8 cellular contexts compared by ENCODE assay signal in the genomic region with DNA sequence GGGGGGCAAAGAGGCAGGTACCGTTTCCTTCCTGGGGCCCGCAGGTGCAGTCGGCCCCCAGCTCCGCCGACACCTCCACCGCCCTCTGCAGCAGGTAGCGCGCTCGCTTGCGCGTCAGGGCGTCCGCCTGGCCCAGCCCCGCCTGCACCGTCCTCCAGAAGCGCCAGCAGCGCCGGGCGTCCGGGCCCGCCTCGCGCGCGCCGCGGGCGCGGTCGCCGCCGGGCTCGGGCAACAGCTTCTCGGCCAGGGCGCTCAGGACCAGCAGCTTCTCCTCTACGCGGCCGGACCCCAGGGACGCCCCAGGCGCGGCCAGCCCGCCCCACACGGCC. TPM values are rescaled to one million over a fixed set of nuclear protein-coding genes. Genes with fewer than 3 reads are reported as not detected.
DNase-seq lines count a peak whose midpoint lies in the region; ATAC-seq and TF ChIP-seq lines count a peak whose summit lies in the region.

No MANE protein-coding gene starts in this region.

- peak overlapping the region; percentile 82 for H3K4me3 Mint-ChIP-seq in activated CD4-positive, alpha-beta T cell treated with anti-CD3 and anti-CD28 coated beads for 36 hours
- H3K4me3 Mint-ChIP-seq in mesothelial cell of epicardium: peak overlapping the region; percentile 78

- intact Hi-C loops in activated CD4-positive, alpha-beta T cell treated with anti-CD3 and anti-CD28 coated beads for 36 hours (cut with DNase I, micrococcal nuclease): loop anchor here (1.0 to 5.0 kb wide), 7 partner anchors 105 to 1027 kb away; a partner anchor contains a TSS

- no peak for TF ChIP-seq CTCF in mesothelial cell of epicardium (IDR thresholded peaks at IDR 0.05; ENCODE audit: unreplicated experiment)

- peak; percentile 64 for ATAC-seq in HG02798 (IDR thresholded peaks at IDR 0.05; ENCODE audit: poor library complexity, unreplicated experiment)
- ATAC-seq in activated CD4-positive, alpha-beta T cell treated with anti-CD3 and anti-CD28 coated beads for 36 hours: peak; percentile 73

- peaks cover 9% of the 10 kb centered on the region for H3K36me3 Mint-ChIP-seq in activated CD4-positive, alpha-beta T cell treated with anti-CD3 and anti-CD28 coated beads for 36 hours (ENCODE audit: low read depth)
- peaks cover 4% of the 10 kb centered on the region for H3K36me3 Mint-ChIP-seq in mesothelial cell of epicardium

- CTCF ChIA-PET in activated CD4-positive, alpha-beta T cell treated with anti-CD3 and anti-CD28 coated beads for 36 hours (lab: Charles Lee): interaction anchor here (0.7 to 1.8 kb wide), 2 partner anchors 612 to 625 kb away, joined by 3 to 7 read pairs; no protein-coding TSS in a partner anchor

- H3K9me3 Mint-ChIP-seq in activated CD4-positive, alpha-beta T cell treated with anti-CD3 and anti-CD28 coated beads for 36 hours (ENCODE audit: low read depth): no peaks in the 10 kb centered on the region
- no peaks in the 10 kb centered on the region for H3K9me3 Mint-ChIP-seq in mesothelial cell of epicardium

- H3K27ac Mint-ChIP-seq in activated CD4-positive, alpha-beta T cell treated with anti-CD3 and anti-CD28 coated beads for 36 hours: peak overlapping the region; percentile 80
- H3K27ac Mint-ChIP-seq in mesothelial cell of epicardium: no peak overlapping the region

- DNase-seq in NCI-H2196 (lab: John Stamatoyannopoulos, UW; ENCODE audit: unreplicated experiment) (peak; percentile 56), NCI-H2196 treated with DMSO at 0.1 percent for 48 hours (lab: John Stamatoyannopoulos, UW; ENCODE audit: unreplicated experiment) (no peak), NCI-H146 (lab: John Stamatoyannopoulos, UW) (peak; percentile 78), dermis blood vessel endothelial cell (peak; percentile 61), mesothelial cell of epicardium (ENCODE audit: low spot score in 2 of 2, unreplicated experiment in 2 of 2) (peak; percentile 35 to 69)
- peak; percentile 84 for DNase-seq in activated CD4-positive, alpha-beta T cell treated with anti-CD3 and anti-CD28 coated beads for 36 hours
- DNase-seq in stimulated activated CD8-positive, alpha-beta memory T cell treated with anti-CD3 and anti-CD28 coated beads, Interleukin-2, amount 100 ng/mL, for 1 hour (ENCODE audit: low read depth in 2 of 2): peak; percentile 49 to 50

- H3K27me3 Mint-ChIP-seq in activated CD4-positive, alpha-beta T cell treated with anti-CD3 and anti-CD28 coated beads for 36 hours: peaks cover 14% of the 10 kb centered on the region
- peaks cover 20% of the 10 kb centered on the region for H3K27me3 Mint-ChIP-seq in mesothelial cell of epicardium (ENCODE audit: low read depth)

- POLR2A ChIA-PET in activated CD4-positive, alpha-beta T cell treated with anti-CD3 and anti-CD28 coated beads for 36 hours (lab: Charles Lee): interaction anchor here (0.7 kb wide), 1 partner anchor 17 kb away, joined by 3 read pairs; no protein-coding TSS in a partner anchor

- peaks cover 62% of the 10 kb centered on the region for H3K4me1 Mint-ChIP-seq in activated CD4-positive, alpha-beta T cell treated with anti-CD3 and anti-CD28 coated beads for 36 hours
- H3K4me1 Mint-ChIP-seq in mesothelial cell of epicardium: peaks cover 15% of the 10 kb centered on the region

RNA-seq across cellular contexts. Expression of a gene that starts 0.9 kb away (rescaled TPM):
- 10 to 100 TPM; 37.7 to 41.5 TPM for total RNA-seq in activated CD4-positive, alpha-beta T cell treated with anti-CD3 and anti-CD28 coated beads for 36 hours
- total RNA-seq in dermis blood vessel endothelial cell: 16.7 and 23.3 TPM in 2 replicates
- 66.0 to 69.8 TPM (median 66.1 TPM) in 3 replicates for total RNA-seq in mesothelial cell of epicardium
